22 cellular contexts compared by ENCODE assay signal in the genomic region with DNA sequence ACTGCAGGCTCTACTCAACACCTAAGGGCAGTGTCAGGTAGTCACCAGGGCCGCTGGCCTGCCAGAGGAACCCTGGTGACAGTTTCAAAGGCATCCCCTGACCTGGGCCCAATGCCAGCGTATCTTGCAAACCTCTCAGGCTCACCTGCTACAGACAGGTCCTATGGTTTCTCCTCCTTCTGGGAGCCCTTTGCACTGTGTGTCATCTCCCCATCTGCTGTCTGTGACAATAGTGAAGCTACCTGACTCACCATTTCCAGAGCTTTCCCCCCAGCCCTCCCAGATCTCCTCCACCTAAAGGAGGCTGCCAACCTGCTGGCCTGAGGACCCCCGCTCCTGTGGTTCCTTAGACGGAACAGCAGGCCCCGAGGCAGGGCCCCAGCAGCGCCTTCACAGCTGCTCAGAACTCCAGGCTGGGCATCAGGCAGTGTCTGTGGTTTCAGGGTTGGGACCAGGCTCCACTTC.
"Had no signal": no experiment of that assay in that cellular context is flagged by ENCODE, and none has a peak within 500 bp of the region (broad histone marks: within the 10 kb centered on the region; RNA-seq: fewer than 3 reads in every experiment).

No MANE protein-coding gene starts in this region.

- ATAC-seq: foreskin keratinocyte, left lung had no signal

- H3K36me3 Mint-ChIP-seq: activated naive CD8-positive, alpha-beta T cell treated with anti-CD3 and anti-CD28 coated beads, Interleukin-2, amount 10 ng/mL, durations not matched to agents 7 days and 5 days; brain had no signal

- H3K9me3 Mint-ChIP-seq: activated CD4-positive, alpha-beta T cell treated with anti-CD3 and anti-CD28 coated beads, Interleukin-2, amount 10 ng/mL, durations not matched to agents 24 days and 14 days; activated naive CD8-positive, alpha-beta T cell treated with anti-CD3 and anti-CD28 coated beads, Interleukin-2, amount 10 ng/mL, durations not matched to agents 7 days and 5 days; brain; nephron progenitor cell had no signal

- H3K27ac Mint-ChIP-seq: activated CD4-positive, alpha-beta T cell treated with anti-CD3 and anti-CD28 coated beads, Interleukin-2, amount 10 ng/mL, durations not matched to agents 24 days and 14 days; activated naive CD8-positive, alpha-beta T cell treated with anti-CD3 and anti-CD28 coated beads, Interleukin-2, amount 10 ng/mL, durations not matched to agents 7 days and 5 days; nephron progenitor cell; progenitor cell of endocrine pancreas had no signal

- H3K9me3 ChIP-seq: left lung, right atrium auricular region, stomach, testis had no signal

- H3K27me3 Mint-ChIP-seq: type B pancreatic cell had no signal

- H3K4me3 Mint-ChIP-seq: activated CD4-positive, alpha-beta T cell treated with anti-CD3 and anti-CD28 coated beads, Interleukin-2, amount 10 ng/mL, durations not matched to agents 24 days and 14 days; activated naive CD8-positive, alpha-beta T cell treated with anti-CD3 and anti-CD28 coated beads, Interleukin-2, amount 10 ng/mL, durations not matched to agents 7 days and 5 days; brain; nephron progenitor cell; type B pancreatic cell had no signal

- H3K27me3 ChIP-seq: dorsolateral prefrontal cortex, left lung, right atrium auricular region, testis had no signal

- H3K4me3 ChIP-seq: dorsolateral prefrontal cortex, left lung, right atrium auricular region, stomach, testis had no signal

- H3K4me1 Mint-ChIP-seq: activated CD4-positive, alpha-beta T cell treated with anti-CD3 and anti-CD28 coated beads, Interleukin-2, amount 10 ng/mL, durations not matched to agents 24 days and 14 days had no signal

- DNase-seq: activated CD4-positive, alpha-beta T cell treated with anti-CD3 and anti-CD28 coated beads, Interleukin-2, amount 10 ng/mL, durations not matched to agents 24 days and 14 days; activated CD4-positive, CD25-positive, alpha-beta regulatory T cell; activated naive CD4-positive, alpha-beta T cell; activated naive CD8-positive, alpha-beta T cell treated with anti-CD3 and anti-CD28 coated beads, Interleukin-2, amount 10 ng/mL, durations not matched to agents 7 days and 5 days; anterior cingulate cortex; caudate nucleus; dorsolateral prefrontal cortex; foreskin keratinocyte; kidney; left lung; nephron progenitor cell; occipital lobe; stimulated activated CD4-positive, alpha-beta T cell treated with anti-CD3 and anti-CD28 coated beads, Interleukin-12 subunit alpha, Interleukin-12 subunit beta, amount 100 ng/mL, for 4 hours; stimulated activated CD4-positive, alpha-beta T cell treated with anti-CD3 and anti-CD28 coated beads, Interleukin-1b, Interleukin-23, amount 100 ng/mL, for 48 hours; stomach; T-helper 1 cell; T-helper 9 cell had no signal

- H3K27ac ChIP-seq: foreskin keratinocyte, left lung, right atrium auricular region, stomach, testis had no signal

- H3K36me3 ChIP-seq: left lung, right atrium auricular region, stomach had no signal

- H3K4me1 ChIP-seq: foreskin keratinocyte, left lung, right atrium auricular region, stomach, testis had no signal
